9 cellular contexts compared by ENCODE assay signal in the genomic region with DNA sequence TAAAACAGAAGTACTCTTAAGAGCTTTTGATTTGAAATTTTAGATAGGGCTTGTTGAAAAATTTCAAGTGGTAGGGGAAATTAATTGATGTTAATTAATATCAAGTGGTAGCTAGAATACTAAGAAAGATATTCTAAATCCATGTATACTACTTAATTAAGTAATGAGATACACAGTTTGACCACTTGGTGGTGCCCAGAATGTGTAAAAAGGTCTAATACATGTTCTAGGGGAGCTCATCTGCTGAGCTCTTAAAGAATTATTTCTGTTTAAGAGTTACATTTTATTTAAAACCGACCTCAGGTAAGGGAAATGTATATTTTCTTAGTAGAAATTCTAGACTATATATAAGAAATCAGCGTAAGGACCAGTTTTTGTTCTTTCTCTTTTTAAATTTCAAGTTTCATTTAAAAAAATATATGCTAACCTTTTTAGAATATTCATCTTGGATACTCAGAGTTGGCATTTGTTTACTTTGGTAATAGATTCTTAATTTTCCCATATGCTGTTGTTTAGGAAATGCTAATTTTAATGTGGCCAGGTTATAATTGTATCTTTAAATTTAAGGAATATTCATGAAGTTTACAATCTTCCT.
DNase-seq lines count a peak whose midpoint lies in the region; ATAC-seq and TF ChIP-seq lines count a peak whose summit lies in the region.
"Had no signal": no experiment of that assay in that cellular context is flagged by ENCODE, and none has a peak within 500 bp of the region (broad histone marks: within the 10 kb centered on the region; RNA-seq: fewer than 3 reads in every experiment).

No MANE protein-coding gene starts in this region.

- ATAC-seq in GM18502 (IDR thresholded peaks at IDR 0.05; ENCODE audit: poor library complexity, unreplicated experiment) (peak; percentile 86), HG03439 (IDR thresholded peaks at IDR 0.05; ENCODE audit: unreplicated experiment) (peak; percentile 77), RWPE2 (ENCODE audit: low read depth) (peak; percentile 71; the same call in 2 of the 3 replicates), esophagus mucosa (peak; percentile 65)

- H3K79me2 ChIP-seq in parathyroid adenoma = peaks cover 6% of the 10 kb centered on the region

- no peak overlapping the region for H3K27ac ChIP-seq in RWPE2 (ENCODE audit: poor library complexity, severe bottlenecking)
- H3K27ac ChIP-seq in parathyroid adenoma = no peak overlapping the region
- H3K27ac ChIP-seq: BLaER1 had no signal

- peak; percentile 9 for DNase-seq in DMS153 (lab: John Stamatoyannopoulos, UW)
- DNase-seq in DMS153 treated with DMSO at 0.1 percent for 48 hours (lab: John Stamatoyannopoulos, UW; ENCODE audit: unreplicated experiment) = no peak
- no peak for DNase-seq in RWPE2 (ENCODE audit: low spot score)
- no peak for DNase-seq in activated CD4-positive, CD25-positive, alpha-beta regulatory T cell treated with anti-CD3 and anti-CD28 coated beads, Interleukin-2, amount 50 U/mL, for 72 hours

- H3K36me3 ChIP-seq in RWPE2 (ENCODE audit: low read depth) = peaks cover 52% of the 10 kb centered on the region
- H3K36me3 ChIP-seq in parathyroid adenoma (ENCODE audit: control insufficient read depth, insufficient read depth, low read length) = no peaks in the 10 kb centered on the region

- H3K9me3 ChIP-seq in RWPE2 (ENCODE audit: severe bottlenecking) (no peaks in the 10 kb centered on the region), parathyroid adenoma (ENCODE audit: control insufficient read depth, low read length) (no peaks in the 10 kb centered on the region)
- H3K9me3 ChIP-seq: BLaER1 had no signal

- no peaks in the 10 kb centered on the region for H3K27me3 ChIP-seq in RWPE2 (ENCODE audit: insufficient read depth, poor library complexity, severe bottlenecking)
- no peaks in the 10 kb centered on the region for H3K27me3 ChIP-seq in parathyroid adenoma (ENCODE audit: control insufficient read depth, insufficient read depth, low read length)
- H3K27me3 ChIP-seq: BLaER1 had no signal

- H2AFZ ChIP-seq in parathyroid adenoma = no peak overlapping the region

- peak; percentile 88 for TF ChIP-seq CTCF in RWPE2 (IDR thresholded peaks at IDR 0.05; ENCODE audit: poor library complexity, severe bottlenecking)
- peak; percentile 32 for TF ChIP-seq CTCF in parathyroid adenoma (IDR thresholded peaks at IDR 0.05)

- no peak overlapping the region for H3K4me2 ChIP-seq in parathyroid adenoma (ENCODE audit: low read length)
- H3K4me2 ChIP-seq: BLaER1 had no signal

- no peak overlapping the region for H3K9ac ChIP-seq in parathyroid adenoma
- H3K9ac ChIP-seq: BLaER1 had no signal

- H3K4me3 ChIP-seq in RWPE2 (ENCODE audit: severe bottlenecking) (no peak overlapping the region), parathyroid adenoma (ENCODE audit: low read depth, low read length) (no peak overlapping the region)
- H3K4me3 ChIP-seq: BLaER1 had no signal

- H3K4me1 ChIP-seq in RWPE2 (ENCODE audit: insufficient read depth, poor library complexity, severe bottlenecking) (no peaks in the 10 kb centered on the region), parathyroid adenoma (peaks cover 3% of the 10 kb centered on the region)
- H3K4me1 ChIP-seq: BLaER1 had no signal
